Comparison of ENCODE assay signal across 16 cellular contexts in the genomic region with DNA sequence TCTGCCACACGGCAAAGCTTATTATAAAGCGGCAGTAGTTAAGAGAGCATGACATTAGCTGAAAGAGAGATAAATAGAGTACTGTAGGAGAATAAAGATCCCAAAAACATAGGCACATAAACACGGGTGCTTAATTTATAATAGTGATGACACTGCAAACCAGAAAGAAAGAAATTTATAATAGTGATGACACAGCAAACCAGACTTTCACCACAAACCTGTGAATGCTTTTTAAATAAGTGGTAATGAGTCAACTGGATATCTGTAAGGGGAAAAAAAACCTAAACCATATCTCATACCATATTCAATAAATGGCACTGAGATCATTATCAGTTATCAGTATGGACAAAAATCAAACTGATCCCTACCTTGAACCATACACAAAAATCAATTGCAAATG.
"Had no signal": no experiment of that assay in that cellular context is flagged by ENCODE, and none has a peak within 500 bp of the region (broad histone marks: within the 10 kb centered on the region; RNA-seq: fewer than 3 reads in every experiment).

No MANE protein-coding gene starts in this region.

- DNase-seq: activated CD4-positive, alpha-beta T cell treated with anti-CD3 and anti-CD28 coated beads for 48 hours; activated CD8-positive, alpha-beta T cell treated with anti-CD3 and anti-CD28 coated beads, Interleukin-2, amount 10 ng/mL, durations not matched to agents 7 days and 5 days; activated naive CD4-positive, alpha-beta T cell treated with anti-CD3 and anti-CD28 coated beads, Interleukin-2, amount 10 ng/mL, durations not matched to agents 7 days and 5 days; activated naive CD8-positive, alpha-beta T cell treated with anti-CD3 and anti-CD28 coated beads, Interleukin-2, amount 50 U/mL, for 24 hours; activated T-cell treated with anti-CD3 and anti-CD28 coated beads, Interleukin-2, amount 50 U/mL, for 24 hours; cerebellar nuclear complex; cortex of kidney; lower lobe of right lung; nephron progenitor cell; nucleus accumbens; uterus had no signal

- ATAC-seq: activated CD8-positive, alpha-beta T cell treated with anti-CD3 and anti-CD28 coated beads, Interleukin-2, amount 10 ng/mL, durations not matched to agents 7 days and 5 days; activated naive CD8-positive, alpha-beta T cell treated with anti-CD3 and anti-CD28 coated beads, Interleukin-2, amount 50 U/mL, for 24 hours; lower lobe of right lung had no signal

- H3K4me3 ChIP-seq: ascending aorta, lower lobe of right lung, tibial nerve, uterus had no signal

- H3K27me3 ChIP-seq: ascending aorta, tibial nerve, uterus had no signal

- H3K36me3 ChIP-seq: uterus had no signal

- H3K9me3 ChIP-seq: ascending aorta, lower lobe of right lung, uterus had no signal

- FAIRE-seq: bronchial epithelial cell, endometrium, TTC549 had no signal

- H3K27ac ChIP-seq: ascending aorta, lower lobe of right lung, tibial nerve, uterus had no signal

- H3K4me1 ChIP-seq: ascending aorta, lower lobe of right lung, tibial nerve, uterus had no signal
